ENCODE assay signal across 13 cellular contexts in the genomic region with DNA sequence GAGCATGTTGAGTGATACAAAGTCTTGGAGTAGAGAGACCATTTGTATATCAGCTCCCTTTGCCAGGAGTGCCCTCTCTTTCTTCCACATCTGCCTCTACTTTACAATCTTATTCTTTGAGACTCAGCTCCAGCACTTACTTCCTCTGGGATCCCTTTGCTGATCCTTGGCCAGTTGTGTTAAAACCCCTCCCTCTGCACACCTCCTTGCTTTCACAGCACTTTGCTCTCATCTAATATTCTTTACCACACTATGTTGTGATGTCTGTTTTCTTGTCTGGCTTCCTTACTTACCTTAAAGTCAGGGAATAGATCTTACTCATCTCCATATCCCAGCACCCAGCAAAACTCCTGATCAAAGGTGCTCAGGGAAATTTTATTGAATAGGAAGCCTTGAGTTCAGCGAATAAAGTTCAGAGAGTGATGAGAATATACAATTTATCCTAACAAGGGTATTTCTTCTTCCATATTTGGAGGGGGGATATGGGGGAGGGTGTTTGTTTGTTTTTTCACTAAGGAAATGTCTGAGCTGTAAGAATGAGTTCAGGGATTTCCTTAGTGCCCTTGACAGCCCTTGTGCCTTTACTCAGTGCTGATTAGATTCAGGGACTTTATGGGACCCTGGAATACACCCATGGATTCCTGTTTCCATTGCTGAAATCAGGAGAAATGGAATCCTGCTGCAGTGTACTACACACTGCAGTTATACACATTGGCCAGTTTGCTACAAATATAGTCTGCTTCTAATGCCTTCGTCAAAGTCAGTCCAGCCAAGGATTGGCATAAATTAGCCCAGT.
"Had no signal": no experiment of that assay in that cellular context is flagged by ENCODE, and none has a peak within 500 bp of the region (broad histone marks: within the 10 kb centered on the region; RNA-seq: fewer than 3 reads in every experiment).

No MANE protein-coding gene starts in this region.

- DNase-seq: activated CD4-positive, alpha-beta T cell treated with anti-CD3 and anti-CD28 coated beads for 1 hour; activated CD4-positive, alpha-beta T cell treated with anti-CD3 and anti-CD28 coated beads, Interleukin-2, amount 50 U/mL, for 48 hours; activated CD8-positive, alpha-beta memory T cell treated with anti-CD3 and anti-CD28 coated beads, Interleukin-2, amount 10 ng/mL, durations not matched to agents 7 days and 5 days; activated gamma-delta T cell; activated naive CD8-positive, alpha-beta T cell treated with anti-CD3 and anti-CD28 coated beads for 36 hours; activated T-cell treated with anti-CD3 and anti-CD28 coated beads, Interleukin-2, amount 50 U/mL, for 4 hours; aorta; lower lobe of right lung; SW 1271; upper lobe of right lung had no signal

- H3K27ac ChIP-seq: hepatocyte, lower lobe of right lung, SJSA1, upper lobe of right lung had no signal

- H3K36me3 ChIP-seq: lower lobe of right lung, SJSA1, upper lobe of right lung had no signal

- ATAC-seq: activated CD8-positive, alpha-beta memory T cell treated with anti-CD3 and anti-CD28 coated beads, Interleukin-2, amount 10 ng/mL, durations not matched to agents 7 days and 5 days; natural killer cell treated with Interleukin-12 subunit alpha and Interleukin-12 subunit beta and Interleukin-15 and Interleukin-18, amount 100 ng/mL, for 72 hours; upper lobe of right lung had no signal

- H3K4me2 ChIP-seq: hepatocyte had no signal

- H3K9me3 ChIP-seq: lower lobe of right lung, SJSA1, upper lobe of right lung had no signal

- H2AFZ ChIP-seq: hepatocyte had no signal

- H3K4me3 ChIP-seq: hepatocyte, lower lobe of right lung, SJSA1, upper lobe of right lung had no signal

- H3K27me3 ChIP-seq: hepatocyte, SJSA1, upper lobe of right lung had no signal
